In genomic region chr3:181683563-181683962, GRCh38 we compare ENCODE assay signal across 15 cellular contexts. TPM values are rescaled to one million over a fixed set of nuclear protein-coding genes. Genes with fewer than 3 reads are reported as not detected.
"Had no signal": no experiment of that assay in that cellular context is flagged by ENCODE, and none has a peak within 500 bp of the region (broad histone marks: within the 10 kb centered on the region; RNA-seq: fewer than 3 reads in every experiment).

No MANE protein-coding gene starts in this region.

- H3K27ac Mint-ChIP-seq: activated CD8-positive, alpha-beta T cell treated with anti-CD3 and anti-CD28 coated beads for 36 hours; naive B cell; stimulated activated naive CD8-positive, alpha-beta T cell treated with anti-CD3 and anti-CD28 coated beads, Interleukin-15, amount 100 ng/mL, for 72 hours had no signal

- H3K9ac ChIP-seq: parathyroid adenoma had no signal

- H3K36me3 Mint-ChIP-seq: naive B cell had no signal

- H2AFZ ChIP-seq: parathyroid adenoma had no signal

- ATAC-seq: activated CD8-positive, alpha-beta T cell treated with anti-CD3 and anti-CD28 coated beads for 36 hours; lower lobe of right lung; stimulated activated naive CD8-positive, alpha-beta T cell treated with anti-CD3 and anti-CD28 coated beads, Interleukin-15, amount 100 ng/mL, for 72 hours had no signal

- H3K27me3 ChIP-seq: breast epithelium, testis had no signal

- H3K27ac ChIP-seq: breast epithelium, lower lobe of right lung, parathyroid adenoma, testis had no signal

- H3K9me3 Mint-ChIP-seq: activated CD8-positive, alpha-beta T cell treated with anti-CD3 and anti-CD28 coated beads for 36 hours had no signal

- DNase-seq: activated CD4-positive, alpha-beta T cell treated with anti-CD3 and anti-CD28 coated beads for 4 hours; activated CD8-positive, alpha-beta memory T cell treated with anti-CD3 and anti-CD28 coated beads, Interleukin-2, amount 50 U/mL, for 4 hours; activated CD8-positive, alpha-beta T cell treated with anti-CD3 and anti-CD28 coated beads for 36 hours; aorta; lower lobe of right lung; naive B cell; retina; stimulated activated CD4-positive, alpha-beta T cell treated with anti-CD3 and anti-CD28 coated beads, Interleukin-15, amount 100 ng/mL, for 24 hours; stimulated activated CD4-positive, alpha-beta T cell treated with anti-CD3 and anti-CD28 coated beads, Interleukin-4, amount 100 ng/mL, for 24 hours; stimulated activated naive CD8-positive, alpha-beta T cell treated with anti-CD3 and anti-CD28 coated beads, Interleukin-15, amount 100 ng/mL, for 72 hours; testis had no signal

- H3K36me3 ChIP-seq: breast epithelium, lower lobe of right lung had no signal

- H3K79me2 ChIP-seq: parathyroid adenoma had no signal

- H3K4me3 Mint-ChIP-seq: activated CD8-positive, alpha-beta T cell treated with anti-CD3 and anti-CD28 coated beads for 36 hours; naive B cell; stimulated activated naive CD8-positive, alpha-beta T cell treated with anti-CD3 and anti-CD28 coated beads, Interleukin-15, amount 100 ng/mL, for 72 hours had no signal

- H3K9me3 ChIP-seq: lower lobe of right lung, testis had no signal

- H3K4me1 Mint-ChIP-seq: naive B cell; stimulated activated naive CD8-positive, alpha-beta T cell treated with anti-CD3 and anti-CD28 coated beads, Interleukin-15, amount 100 ng/mL, for 72 hours had no signal

- H3K4me1 ChIP-seq: breast epithelium, lower lobe of right lung, parathyroid adenoma, testis had no signal

- H3K4me3 ChIP-seq: breast epithelium, lower lobe of right lung, testis had no signal

RNA-seq across cellular contexts. Expression of gene SOX2, which starts 28.2 kb away (rescaled TPM):
- total RNA-seq: activated CD8-positive, alpha-beta T cell treated with anti-CD3 and anti-CD28 coated beads for 36 hours; dermis microvascular lymphatic vessel endothelial cell; glomerular endothelial cell had no signal
